Comparison of ENCODE assay signal across 18 cellular contexts in genomic region chr1:81144240-81144639, GRCh38.
"Had no signal": no experiment of that assay in that cellular context is flagged by ENCODE, and none has a peak within 500 bp of the region (broad histone marks: within the 10 kb centered on the region; RNA-seq: fewer than 3 reads in every experiment).

No MANE protein-coding gene starts in this region.

- H3K27me3 ChIP-seq: ovary had no signal

- H3K36me3 ChIP-seq: ovary had no signal

- DNase-seq: activated B cell treated with CpG ODN at 0.5 μM for 24 hours; activated CD4-positive, alpha-beta T cell treated with anti-CD3 and anti-CD28 coated beads, Interleukin-2, amount 10 ng/mL, durations not matched to agents 24 days and 14 days; activated CD8-positive, alpha-beta memory T cell treated with anti-CD3 and anti-CD28 coated beads for 24 hours; activated naive CD4-positive, alpha-beta T cell; activated naive CD8-positive, alpha-beta T cell treated with anti-CD3 and anti-CD28 coated beads, Interleukin-2, amount 10 ng/mL, durations not matched to agents 7 days and 5 days; aorta; dermis blood vessel endothelial cell; effector memory CD8-positive, alpha-beta T cell; kidney glomerular epithelial cell; left ventricle myocardium superior; mesenchymal stem cell; ovary; T-helper 17 cell had no signal

- H3K27ac ChIP-seq: epithelial cell of prostate, ovary had no signal

- H3K9me3 Mint-ChIP-seq: activated CD4-positive, alpha-beta T cell treated with anti-CD3 and anti-CD28 coated beads, Interleukin-2, amount 10 ng/mL, durations not matched to agents 24 days and 14 days; type B pancreatic cell had no signal

- ATAC-seq: effector memory CD8-positive, alpha-beta T cell; left ventricle myocardium superior; natural killer cell treated with Interleukin-12 subunit alpha and Interleukin-12 subunit beta and Interleukin-15 and Interleukin-18, amount 100 ng/mL, for 72 hours; sciatic nerve; T-helper 17 cell had no signal

- H3K4me1 Mint-ChIP-seq: activated B cell treated with CpG ODN at 0.5 μM for 24 hours; activated CD4-positive, alpha-beta T cell treated with anti-CD3 and anti-CD28 coated beads, Interleukin-2, amount 10 ng/mL, durations not matched to agents 24 days and 14 days; activated naive CD8-positive, alpha-beta T cell treated with anti-CD3 and anti-CD28 coated beads, Interleukin-2, amount 10 ng/mL, durations not matched to agents 7 days and 5 days; T-helper 17 cell had no signal

- H3K27ac Mint-ChIP-seq: activated B cell treated with CpG ODN at 0.5 μM for 24 hours; activated CD4-positive, alpha-beta T cell treated with anti-CD3 and anti-CD28 coated beads, Interleukin-2, amount 10 ng/mL, durations not matched to agents 24 days and 14 days; activated naive CD8-positive, alpha-beta T cell treated with anti-CD3 and anti-CD28 coated beads, Interleukin-2, amount 10 ng/mL, durations not matched to agents 7 days and 5 days; effector memory CD8-positive, alpha-beta T cell; natural killer cell treated with Interleukin-12 subunit alpha and Interleukin-12 subunit beta and Interleukin-15 and Interleukin-18, amount 100 ng/mL, for 72 hours; stimulated activated naive CD8-positive, alpha-beta T cell treated with anti-CD3 and anti-CD28 coated beads, Interleukin-15, Interleukin-2, amounts not matched to agents 100 ng/mL and 50 ng/mL, for 24 hours; T-helper 17 cell; type B pancreatic cell had no signal

- H3K27me3 Mint-ChIP-seq: activated B cell treated with CpG ODN at 0.5 μM for 24 hours; activated CD4-positive, alpha-beta T cell treated with anti-CD3 and anti-CD28 coated beads, Interleukin-2, amount 10 ng/mL, durations not matched to agents 24 days and 14 days; activated naive CD8-positive, alpha-beta T cell treated with anti-CD3 and anti-CD28 coated beads, Interleukin-2, amount 10 ng/mL, durations not matched to agents 7 days and 5 days; effector memory CD8-positive, alpha-beta T cell; natural killer cell treated with Interleukin-12 subunit alpha and Interleukin-12 subunit beta and Interleukin-15 and Interleukin-18, amount 100 ng/mL, for 72 hours; stimulated activated naive CD8-positive, alpha-beta T cell treated with anti-CD3 and anti-CD28 coated beads, Interleukin-15, Interleukin-2, amounts not matched to agents 100 ng/mL and 50 ng/mL, for 24 hours; T-helper 17 cell; type B pancreatic cell had no signal

- H3K36me3 Mint-ChIP-seq: activated naive CD8-positive, alpha-beta T cell treated with anti-CD3 and anti-CD28 coated beads, Interleukin-2, amount 10 ng/mL, durations not matched to agents 7 days and 5 days; type B pancreatic cell had no signal

- H3K9me3 ChIP-seq: ovary had no signal

- H3K4me3 ChIP-seq: ovary had no signal

- H3K4me3 Mint-ChIP-seq: activated B cell treated with CpG ODN at 0.5 μM for 24 hours; activated CD4-positive, alpha-beta T cell treated with anti-CD3 and anti-CD28 coated beads, Interleukin-2, amount 10 ng/mL, durations not matched to agents 24 days and 14 days; activated naive CD8-positive, alpha-beta T cell treated with anti-CD3 and anti-CD28 coated beads, Interleukin-2, amount 10 ng/mL, durations not matched to agents 7 days and 5 days; effector memory CD8-positive, alpha-beta T cell; natural killer cell treated with Interleukin-12 subunit alpha and Interleukin-12 subunit beta and Interleukin-15 and Interleukin-18, amount 100 ng/mL, for 72 hours; stimulated activated naive CD8-positive, alpha-beta T cell treated with anti-CD3 and anti-CD28 coated beads, Interleukin-15, Interleukin-2, amounts not matched to agents 100 ng/mL and 50 ng/mL, for 24 hours; T-helper 17 cell; type B pancreatic cell had no signal
